17 cellular contexts compared by ENCODE assay signal in genomic region chr3:122080188-122080587, GRCh38. TPM values are rescaled to one million over a fixed set of nuclear protein-coding genes. Genes with fewer than 3 reads are reported as not detected.
DNase-seq lines count a peak whose midpoint lies in the region; ATAC-seq and TF ChIP-seq lines count a peak whose summit lies in the region.
"Had no signal": no experiment of that assay in that cellular context is flagged by ENCODE, and none has a peak within 500 bp of the region (broad histone marks: within the 10 kb centered on the region; RNA-seq: fewer than 3 reads in every experiment).

No MANE protein-coding gene starts in this region.

- H3K27ac ChIP-seq in OCI-LY1 (ENCODE audit: low read depth, low read length, poor library complexity, severe bottlenecking) (peak overlapping the region; percentile 95), substantia nigra (ENCODE audit: low read depth, low read length, poor library complexity, severe bottlenecking) (no peak overlapping the region)

- no peak overlapping the region for H3K4me3 Mint-ChIP-seq in activated CD4-positive, alpha-beta T cell treated with anti-CD3 and anti-CD28 coated beads, Interleukin-2, amount 10 ng/mL, durations not matched to agents 7 days and 5 days
- peak overlapping the region; percentile 97 for H3K4me3 Mint-ChIP-seq in memory B cell
- H3K4me3 Mint-ChIP-seq: H9 had no signal

- peaks cover 35% of the 10 kb centered on the region for H3K79me2 ChIP-seq in OCI-LY1 (ENCODE audit: insufficient read depth, low read length)

- no peak overlapping the region for H2AFZ ChIP-seq in OCI-LY1 (ENCODE audit: low read length)

- no peaks in the 10 kb centered on the region for H3K27me3 ChIP-seq in OCI-LY1 (ENCODE audit: insufficient read depth, low read length)

- no peaks in the 10 kb centered on the region for H3F3A ChIP-seq in OCI-LY1 (ENCODE audit: insufficient read depth, low read length)

- H3K4me3 ChIP-seq in GM12865 (ENCODE audit: low read depth, low read length) = peak overlapping the region; percentile 64
- H3K4me3 ChIP-seq in OCI-LY1 (ENCODE audit: low read depth, low read length, poor library complexity, severe bottlenecking) = peak overlapping the region; percentile 69

- H4K20me1 ChIP-seq in OCI-LY1 (ENCODE audit: insufficient read depth, low read length) = no peaks in the 10 kb centered on the region

- H3K36me3 Mint-ChIP-seq in activated CD4-positive, alpha-beta T cell treated with anti-CD3 and anti-CD28 coated beads, Interleukin-2, amount 10 ng/mL, durations not matched to agents 7 days and 5 days (ENCODE audit: low read depth) = no peaks in the 10 kb centered on the region
- H3K36me3 Mint-ChIP-seq in memory B cell = peaks cover 14% of the 10 kb centered on the region

- CTCF ChIA-PET in activated CD4-positive, alpha-beta T cell treated with anti-CD3 and anti-CD28 coated beads, Interleukin-2, amount 10 ng/mL, durations not matched to agents 7 days and 5 days (lab: Charles Lee) = interaction anchor here (0.7 to 5.2 kb wide), 3 partner anchors 11 to 313 kb away, joined by 3 to 39 read pairs (median 3); no protein-coding TSS in a partner anchor

- TF ChIP-seq CTCF in GM12865 (IDR thresholded peaks at IDR 0.05; ENCODE audit: insufficient read depth, low read depth, low read length, missing control alignments) (no peak), OCI-LY1 (IDR thresholded peaks at IDR 0.05; ENCODE audit: low read length) (no peak)

- H3K4me1 ChIP-seq in OCI-LY1 (ENCODE audit: insufficient read depth, low read length, severe bottlenecking) = peaks cover 82% of the 10 kb centered on the region

- no peaks in the 10 kb centered on the region for H3K9me3 ChIP-seq in OCI-LY1 (ENCODE audit: low read length)

- H3K36me3 ChIP-seq in OCI-LY1 (ENCODE audit: insufficient read depth, low read length) = peaks cover 16% of the 10 kb centered on the region

- ATAC-seq in memory B cell (ENCODE audit: low read depth) = no peak
- no peak for ATAC-seq in HG03457 (IDR thresholded peaks at IDR 0.05; ENCODE audit: unreplicated experiment)

- H3K4me1 Mint-ChIP-seq in activated CD4-positive, alpha-beta T cell treated with anti-CD3 and anti-CD28 coated beads, Interleukin-2, amount 10 ng/mL, durations not matched to agents 7 days and 5 days = peaks cover 62% of the 10 kb centered on the region
- peaks cover 70% of the 10 kb centered on the region for H3K4me1 Mint-ChIP-seq in memory B cell

- no peak for DNase-seq in activated CD4-positive, alpha-beta T cell treated with anti-CD3 and anti-CD28 coated beads, Interleukin-2, amount 10 ng/mL, durations not matched to agents 7 days and 5 days
- DNase-seq in activated CD4-positive, alpha-beta T cell treated with anti-CD3 and anti-CD28 coated beads for 1 hour = no peak
- peak; percentile 85 for DNase-seq in GM12865 (ENCODE audit: low read depth)
- no peak for DNase-seq in memory B cell (ENCODE audit: low spot score in 2 of 2)
- no peak for DNase-seq in substantia nigra (lab: John Stamatoyannopoulos, UW)
- DNase-seq in ureter (ENCODE audit: low spot score) = no peak
- DNase-seq: C1 segment of cervical spinal cord, DMS153, H9, NCI-H1436 treated with DMSO at 0.1 percent for 48 hours, NCI-H2081, NCI-H510A treated with DMSO at 0.1 percent for 48 hours, OCI-M1, RPMI8226 had no signal

- H3K27ac Mint-ChIP-seq in activated CD4-positive, alpha-beta T cell treated with anti-CD3 and anti-CD28 coated beads, Interleukin-2, amount 10 ng/mL, durations not matched to agents 7 days and 5 days = peak overlapping the region; percentile 47
- H3K27ac Mint-ChIP-seq in memory B cell = peak overlapping the region; percentile 96
- H3K27ac Mint-ChIP-seq: H9 had no signal

- peak overlapping the region; percentile 76; the same call in 1 of the 2 replicates for H3K9ac ChIP-seq in OCI-LY1 (ENCODE audit: low read length)

- POLR2A ChIA-PET in activated CD4-positive, alpha-beta T cell treated with anti-CD3 and anti-CD28 coated beads, Interleukin-2, amount 10 ng/mL, durations not matched to agents 7 days and 5 days (lab: Charles Lee) = no interaction called here

- peak overlapping the region; percentile 85 for H3K4me2 ChIP-seq in OCI-LY1 (ENCODE audit: low read length)

- no peaks in the 10 kb centered on the region for H3K9me3 Mint-ChIP-seq in activated CD4-positive, alpha-beta T cell treated with anti-CD3 and anti-CD28 coated beads, Interleukin-2, amount 10 ng/mL, durations not matched to agents 7 days and 5 days
- no peaks in the 10 kb centered on the region for H3K9me3 Mint-ChIP-seq in memory B cell
- H3K9me3 Mint-ChIP-seq: H9 had no signal

- H3K9me2 ChIP-seq in OCI-LY1 (ENCODE audit: low read depth, low read length) = no peaks in the 10 kb centered on the region

- no peaks in the 10 kb centered on the region for H3K27me3 Mint-ChIP-seq in activated CD4-positive, alpha-beta T cell treated with anti-CD3 and anti-CD28 coated beads, Interleukin-2, amount 10 ng/mL, durations not matched to agents 7 days and 5 days
- H3K27me3 Mint-ChIP-seq in memory B cell = no peaks in the 10 kb centered on the region

RNA-seq across cellular contexts. Expression of gene CD86, which starts 25.0 kb away (rescaled TPM):
- 1 to 10 TPM; 1.9 to 2.5 TPM for total RNA-seq in activated CD4-positive, alpha-beta T cell treated with anti-CD3 and anti-CD28 coated beads, Interleukin-2, amount 10 ng/mL, durations not matched to agents 7 days and 5 days
- total RNA-seq in ureter = 3.0 TPM
- total RNA-seq: A172, H9 had no signal

RNA-seq across cellular contexts. Expression of gene ILDR1, which starts 58.1 kb away (rescaled TPM):
- under 1 TPM in 1 of 2 experiments, not detected in 1; 0.17 TPM for total RNA-seq in activated CD4-positive, alpha-beta T cell treated with anti-CD3 and anti-CD28 coated beads, Interleukin-2, amount 10 ng/mL, durations not matched to agents 7 days and 5 days
- 16.3 TPM for total RNA-seq in ureter
- total RNA-seq: A172 had no signal

Comparison
In these comparisons a context has a peak if more than half of its experiments do, and no peak if none do; other contexts are left out.
1. RNA of gene ILDR1, which starts 58.1 kb away (total RNA-seq): 16.3 TPM in ureter (single experiment); 0.17 TPM in activated CD4-positive, alpha-beta T cell treated with anti-CD3 and anti-CD28 coated beads, Interleukin-2, amount 10 ng/mL, durations not matched to agents 7 days and 5 days; every median in the first group is over 10 times any median in the second.